1 cellular context compared by ENCODE assay signal in the genomic region with DNA sequence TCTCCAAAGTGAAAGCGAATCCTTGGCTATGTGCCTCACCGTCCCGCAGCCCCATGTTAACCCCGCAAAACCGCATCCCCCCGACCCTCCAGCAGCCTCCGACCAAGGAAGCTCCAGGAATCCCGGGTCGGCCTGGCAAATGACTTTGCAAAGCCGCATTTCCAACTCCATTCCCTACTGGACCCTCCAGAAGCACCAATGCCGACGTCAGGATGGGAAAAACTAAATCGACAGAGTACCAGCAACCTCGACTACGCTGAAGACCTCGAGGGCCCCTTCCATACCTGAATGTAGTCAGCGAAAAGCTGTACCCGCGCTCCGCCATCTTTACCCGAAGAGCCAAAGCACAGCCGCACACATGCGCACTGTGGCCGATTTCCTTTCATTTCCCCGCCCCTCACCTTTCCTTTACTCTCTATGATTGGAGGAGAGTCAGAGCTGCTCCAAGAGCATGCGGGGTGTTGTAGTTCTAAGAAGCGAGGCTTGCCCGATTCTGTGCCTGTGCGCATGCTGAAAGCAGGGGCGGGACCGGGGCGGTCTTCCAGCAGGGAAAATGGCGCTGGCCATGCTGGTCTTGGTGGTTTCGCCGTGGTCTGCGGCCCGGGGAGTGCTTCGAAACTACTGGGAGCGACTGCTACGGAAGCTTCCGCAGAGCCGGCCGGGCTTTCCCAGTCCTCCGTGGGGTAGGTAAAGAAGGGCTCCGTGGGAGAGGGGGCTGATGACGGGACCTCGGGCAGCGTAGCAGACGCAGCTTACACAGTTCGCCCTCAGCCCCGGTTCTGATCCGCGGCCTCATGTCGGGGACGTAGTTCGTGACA.
TF ChIP-seq lines count a peak whose summit lies in the region.

A gene (plus strand): TSS at position 543 of the 818 bp plus-strand sequence. CDS start 11 bp downstream, at position 554.
A gene (minus strand): TSS at position 341 of the 818 bp plus-strand sequence. CDS start 16 bp downstream, at position 325.

TF ChIP-seq in K562, 482 proteins besides CTCF, POLR2A, EP300 and RAD21 (continued from another document and continues in another):
- TF ChIP-seq, protein P1, sequence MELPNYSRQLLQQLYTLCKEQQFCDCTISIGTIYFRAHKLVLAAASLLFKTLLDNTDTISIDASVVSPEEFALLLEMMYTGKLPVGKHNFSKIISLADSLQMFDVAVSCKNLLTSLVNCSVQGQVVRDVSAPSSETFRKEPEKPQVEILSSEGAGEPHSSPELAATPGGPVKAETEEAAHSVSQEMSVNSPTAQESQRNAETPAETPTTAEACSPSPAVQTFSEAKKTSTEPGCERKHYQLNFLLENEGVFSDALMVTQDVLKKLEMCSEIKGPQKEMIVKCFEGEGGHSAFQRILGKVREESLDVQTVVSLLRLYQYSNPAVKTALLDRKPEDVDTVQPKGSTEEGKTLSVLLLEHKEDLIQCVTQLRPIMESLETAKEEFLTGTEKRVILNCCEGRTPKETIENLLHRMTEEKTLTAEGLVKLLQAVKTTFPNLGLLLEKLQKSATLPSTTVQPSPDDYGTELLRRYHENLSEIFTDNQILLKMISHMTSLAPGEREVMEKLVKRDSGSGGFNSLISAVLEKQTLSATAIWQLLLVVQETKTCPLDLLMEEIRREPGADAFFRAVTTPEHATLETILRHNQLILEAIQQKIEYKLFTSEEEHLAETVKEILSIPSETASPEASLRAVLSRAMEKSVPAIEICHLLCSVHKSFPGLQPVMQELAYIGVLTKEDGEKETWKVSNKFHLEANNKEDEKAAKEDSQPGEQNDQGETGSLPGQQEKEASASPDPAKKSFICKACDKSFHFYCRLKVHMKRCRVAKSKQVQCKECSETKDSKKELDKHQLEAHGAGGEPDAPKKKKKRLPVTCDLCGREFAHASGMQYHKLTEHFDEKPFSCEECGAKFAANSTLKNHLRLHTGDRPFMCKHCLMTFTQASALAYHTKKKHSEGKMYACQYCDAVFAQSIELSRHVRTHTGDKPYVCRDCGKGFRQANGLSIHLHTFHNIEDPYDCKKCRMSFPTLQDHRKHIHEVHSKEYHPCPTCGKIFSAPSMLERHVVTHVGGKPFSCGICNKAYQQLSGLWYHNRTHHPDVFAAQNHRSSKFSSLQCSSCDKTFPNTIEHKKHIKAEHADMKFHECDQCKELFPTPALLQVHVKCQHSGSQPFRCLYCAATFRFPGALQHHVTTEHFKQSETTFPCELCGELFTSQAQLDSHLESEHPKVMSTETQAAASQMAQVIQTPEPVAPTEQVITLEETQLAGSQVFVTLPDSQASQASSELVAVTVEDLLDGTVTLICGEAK (IDR thresholded peaks at IDR 0.05): 0 out of 2 replicates have a peak, but pooled peaks have one; percentile 10
- TF ChIP-seq, protein P1 (CRISPR knock-in tag; IDR thresholded peaks at IDR 0.05): no peak
- no peak for TF ChIP-seq NFE2L1 (tag; IDR thresholded peaks at IDR 0.05; ENCODE audit: borderline replicate concordance, low read depth)
- TF ChIP-seq GABPB2 (CRISPR knock-in tag; conservative IDR thresholded peaks at IDR 0.05): no peak
- TF ChIP-seq HDAC1 (IDR thresholded peaks at IDR 0.05): peak in 1 of 2 experiments; percentile 71; a peak in 2 of 4 replicates
- TF ChIP-seq, protein P2, sequence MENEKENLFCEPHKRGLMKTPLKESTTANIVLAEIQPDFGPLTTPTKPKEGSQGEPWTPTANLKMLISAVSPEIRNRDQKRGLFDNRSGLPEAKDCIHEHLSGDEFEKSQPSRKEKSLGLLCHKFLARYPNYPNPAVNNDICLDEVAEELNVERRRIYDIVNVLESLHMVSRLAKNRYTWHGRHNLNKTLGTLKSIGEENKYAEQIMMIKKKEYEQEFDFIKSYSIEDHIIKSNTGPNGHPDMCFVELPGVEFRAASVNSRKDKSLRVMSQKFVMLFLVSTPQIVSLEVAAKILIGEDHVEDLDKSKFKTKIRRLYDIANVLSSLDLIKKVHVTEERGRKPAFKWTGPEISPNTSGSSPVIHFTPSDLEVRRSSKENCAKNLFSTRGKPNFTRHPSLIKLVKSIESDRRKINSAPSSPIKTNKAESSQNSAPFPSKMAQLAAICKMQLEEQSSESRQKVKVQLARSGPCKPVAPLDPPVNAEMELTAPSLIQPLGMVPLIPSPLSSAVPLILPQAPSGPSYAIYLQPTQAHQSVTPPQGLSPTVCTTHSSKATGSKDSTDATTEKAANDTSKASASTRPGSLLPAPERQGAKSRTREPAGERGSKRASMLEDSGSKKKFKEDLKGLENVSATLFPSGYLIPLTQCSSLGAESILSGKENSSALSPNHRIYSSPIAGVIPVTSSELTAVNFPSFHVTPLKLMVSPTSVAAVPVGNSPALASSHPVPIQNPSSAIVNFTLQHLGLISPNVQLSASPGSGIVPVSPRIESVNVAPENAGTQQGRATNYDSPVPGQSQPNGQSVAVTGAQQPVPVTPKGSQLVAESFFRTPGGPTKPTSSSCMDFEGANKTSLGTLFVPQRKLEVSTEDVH (IDR thresholded peaks at IDR 0.05; ENCODE audit: low read depth, partially characterized antibody): no peak
- TF ChIP-seq POLR2AphosphoS5 (IDR thresholded peaks at IDR 0.05; ENCODE audit: control insufficient read depth, insufficient read depth, low read depth, low read length): peak; percentile 76; the same call in 1 of the 2 replicates
- no peak for TF ChIP-seq POLR2AphosphoS2 (IDR thresholded peaks at IDR 0.05; ENCODE audit: low read length)
- peak; percentile 79 for TF ChIP-seq POLR2H (tag; IDR thresholded peaks at IDR 0.05; ENCODE audit: low read depth)
- TF ChIP-seq, protein P3, sequence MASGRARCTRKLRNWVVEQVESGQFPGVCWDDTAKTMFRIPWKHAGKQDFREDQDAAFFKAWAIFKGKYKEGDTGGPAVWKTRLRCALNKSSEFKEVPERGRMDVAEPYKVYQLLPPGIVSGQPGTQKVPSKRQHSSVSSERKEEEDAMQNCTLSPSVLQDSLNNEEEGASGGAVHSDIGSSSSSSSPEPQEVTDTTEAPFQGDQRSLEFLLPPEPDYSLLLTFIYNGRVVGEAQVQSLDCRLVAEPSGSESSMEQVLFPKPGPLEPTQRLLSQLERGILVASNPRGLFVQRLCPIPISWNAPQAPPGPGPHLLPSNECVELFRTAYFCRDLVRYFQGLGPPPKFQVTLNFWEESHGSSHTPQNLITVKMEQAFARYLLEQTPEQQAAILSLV (tag; IDR thresholded peaks at IDR 0.05): no peak
- no peak for TF ChIP-seq ATF1 (CRISPR knock-in tag; IDR thresholded peaks at IDR 0.05)
- peak; percentile 72 for TF ChIP-seq ATF1 (tag; IDR thresholded peaks at IDR 0.05)
- no peak for TF ChIP-seq NCOR1 (IDR thresholded peaks at IDR 0.05)
- TF ChIP-seq KAT2B (IDR thresholded peaks at IDR 0.05; ENCODE audit: low read depth, low read length): no peak
- TF ChIP-seq, protein P4, sequence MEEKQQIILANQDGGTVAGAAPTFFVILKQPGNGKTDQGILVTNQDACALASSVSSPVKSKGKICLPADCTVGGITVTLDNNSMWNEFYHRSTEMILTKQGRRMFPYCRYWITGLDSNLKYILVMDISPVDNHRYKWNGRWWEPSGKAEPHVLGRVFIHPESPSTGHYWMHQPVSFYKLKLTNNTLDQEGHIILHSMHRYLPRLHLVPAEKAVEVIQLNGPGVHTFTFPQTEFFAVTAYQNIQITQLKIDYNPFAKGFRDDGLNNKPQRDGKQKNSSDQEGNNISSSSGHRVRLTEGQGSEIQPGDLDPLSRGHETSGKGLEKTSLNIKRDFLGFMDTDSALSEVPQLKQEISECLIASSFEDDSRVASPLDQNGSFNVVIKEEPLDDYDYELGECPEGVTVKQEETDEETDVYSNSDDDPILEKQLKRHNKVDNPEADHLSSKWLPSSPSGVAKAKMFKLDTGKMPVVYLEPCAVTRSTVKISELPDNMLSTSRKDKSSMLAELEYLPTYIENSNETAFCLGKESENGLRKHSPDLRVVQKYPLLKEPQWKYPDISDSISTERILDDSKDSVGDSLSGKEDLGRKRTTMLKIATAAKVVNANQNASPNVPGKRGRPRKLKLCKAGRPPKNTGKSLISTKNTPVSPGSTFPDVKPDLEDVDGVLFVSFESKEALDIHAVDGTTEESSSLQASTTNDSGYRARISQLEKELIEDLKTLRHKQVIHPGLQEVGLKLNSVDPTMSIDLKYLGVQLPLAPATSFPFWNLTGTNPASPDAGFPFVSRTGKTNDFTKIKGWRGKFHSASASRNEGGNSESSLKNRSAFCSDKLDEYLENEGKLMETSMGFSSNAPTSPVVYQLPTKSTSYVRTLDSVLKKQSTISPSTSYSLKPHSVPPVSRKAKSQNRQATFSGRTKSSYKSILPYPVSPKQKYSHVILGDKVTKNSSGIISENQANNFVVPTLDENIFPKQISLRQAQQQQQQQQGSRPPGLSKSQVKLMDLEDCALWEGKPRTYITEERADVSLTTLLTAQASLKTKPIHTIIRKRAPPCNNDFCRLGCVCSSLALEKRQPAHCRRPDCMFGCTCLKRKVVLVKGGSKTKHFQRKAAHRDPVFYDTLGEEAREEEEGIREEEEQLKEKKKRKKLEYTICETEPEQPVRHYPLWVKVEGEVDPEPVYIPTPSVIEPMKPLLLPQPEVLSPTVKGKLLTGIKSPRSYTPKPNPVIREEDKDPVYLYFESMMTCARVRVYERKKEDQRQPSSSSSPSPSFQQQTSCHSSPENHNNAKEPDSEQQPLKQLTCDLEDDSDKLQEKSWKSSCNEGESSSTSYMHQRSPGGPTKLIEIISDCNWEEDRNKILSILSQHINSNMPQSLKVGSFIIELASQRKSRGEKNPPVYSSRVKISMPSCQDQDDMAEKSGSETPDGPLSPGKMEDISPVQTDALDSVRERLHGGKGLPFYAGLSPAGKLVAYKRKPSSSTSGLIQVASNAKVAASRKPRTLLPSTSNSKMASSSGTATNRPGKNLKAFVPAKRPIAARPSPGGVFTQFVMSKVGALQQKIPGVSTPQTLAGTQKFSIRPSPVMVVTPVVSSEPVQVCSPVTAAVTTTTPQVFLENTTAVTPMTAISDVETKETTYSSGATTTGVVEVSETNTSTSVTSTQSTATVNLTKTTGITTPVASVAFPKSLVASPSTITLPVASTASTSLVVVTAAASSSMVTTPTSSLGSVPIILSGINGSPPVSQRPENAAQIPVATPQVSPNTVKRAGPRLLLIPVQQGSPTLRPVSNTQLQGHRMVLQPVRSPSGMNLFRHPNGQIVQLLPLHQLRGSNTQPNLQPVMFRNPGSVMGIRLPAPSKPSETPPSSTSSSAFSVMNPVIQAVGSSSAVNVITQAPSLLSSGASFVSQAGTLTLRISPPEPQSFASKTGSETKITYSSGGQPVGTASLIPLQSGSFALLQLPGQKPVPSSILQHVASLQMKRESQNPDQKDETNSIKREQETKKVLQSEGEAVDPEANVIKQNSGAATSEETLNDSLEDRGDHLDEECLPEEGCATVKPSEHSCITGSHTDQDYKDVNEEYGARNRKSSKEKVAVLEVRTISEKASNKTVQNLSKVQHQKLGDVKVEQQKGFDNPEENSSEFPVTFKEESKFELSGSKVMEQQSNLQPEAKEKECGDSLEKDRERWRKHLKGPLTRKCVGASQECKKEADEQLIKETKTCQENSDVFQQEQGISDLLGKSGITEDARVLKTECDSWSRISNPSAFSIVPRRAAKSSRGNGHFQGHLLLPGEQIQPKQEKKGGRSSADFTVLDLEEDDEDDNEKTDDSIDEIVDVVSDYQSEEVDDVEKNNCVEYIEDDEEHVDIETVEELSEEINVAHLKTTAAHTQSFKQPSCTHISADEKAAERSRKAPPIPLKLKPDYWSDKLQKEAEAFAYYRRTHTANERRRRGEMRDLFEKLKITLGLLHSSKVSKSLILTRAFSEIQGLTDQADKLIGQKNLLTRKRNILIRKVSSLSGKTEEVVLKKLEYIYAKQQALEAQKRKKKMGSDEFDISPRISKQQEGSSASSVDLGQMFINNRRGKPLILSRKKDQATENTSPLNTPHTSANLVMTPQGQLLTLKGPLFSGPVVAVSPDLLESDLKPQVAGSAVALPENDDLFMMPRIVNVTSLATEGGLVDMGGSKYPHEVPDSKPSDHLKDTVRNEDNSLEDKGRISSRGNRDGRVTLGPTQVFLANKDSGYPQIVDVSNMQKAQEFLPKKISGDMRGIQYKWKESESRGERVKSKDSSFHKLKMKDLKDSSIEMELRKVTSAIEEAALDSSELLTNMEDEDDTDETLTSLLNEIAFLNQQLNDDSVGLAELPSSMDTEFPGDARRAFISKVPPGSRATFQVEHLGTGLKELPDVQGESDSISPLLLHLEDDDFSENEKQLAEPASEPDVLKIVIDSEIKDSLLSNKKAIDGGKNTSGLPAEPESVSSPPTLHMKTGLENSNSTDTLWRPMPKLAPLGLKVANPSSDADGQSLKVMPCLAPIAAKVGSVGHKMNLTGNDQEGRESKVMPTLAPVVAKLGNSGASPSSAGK (IDR thresholded peaks at IDR 0.05): no peak
- TF ChIP-seq, protein P5, sequence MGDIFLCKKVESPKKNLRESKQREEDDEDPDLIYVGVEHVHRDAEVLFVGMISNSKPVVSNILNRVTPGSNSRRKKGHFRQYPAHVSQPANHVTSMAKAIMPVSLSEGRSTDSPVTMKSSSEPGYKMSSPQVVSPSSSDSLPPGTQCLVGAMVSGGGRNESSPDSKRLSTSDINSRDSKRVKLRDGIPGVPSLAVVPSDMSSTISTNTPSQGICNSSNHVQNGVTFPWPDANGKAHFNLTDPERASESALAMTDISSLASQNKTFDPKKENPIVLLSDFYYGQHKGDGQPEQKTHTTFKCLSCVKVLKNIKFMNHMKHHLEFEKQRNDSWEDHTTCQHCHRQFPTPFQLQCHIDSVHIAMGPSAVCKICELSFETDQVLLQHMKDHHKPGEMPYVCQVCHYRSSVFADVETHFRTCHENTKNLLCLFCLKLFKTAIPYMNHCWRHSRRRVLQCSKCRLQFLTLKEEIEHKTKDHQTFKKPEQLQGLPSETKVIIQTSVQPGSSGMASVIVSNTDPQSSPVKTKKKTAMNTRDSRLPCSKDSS (IDR thresholded peaks at IDR 0.05; ENCODE audit: low read depth, partially characterized antibody): no peak
- no peak for TF ChIP-seq ARID2 (IDR thresholded peaks at IDR 0.05)
- no peak for TF ChIP-seq ZNF551 (CRISPR knock-in tag; IDR thresholded peaks at IDR 0.05)
